Comparison of ENCODE assay signal across 1 cellular context in the genomic region with DNA sequence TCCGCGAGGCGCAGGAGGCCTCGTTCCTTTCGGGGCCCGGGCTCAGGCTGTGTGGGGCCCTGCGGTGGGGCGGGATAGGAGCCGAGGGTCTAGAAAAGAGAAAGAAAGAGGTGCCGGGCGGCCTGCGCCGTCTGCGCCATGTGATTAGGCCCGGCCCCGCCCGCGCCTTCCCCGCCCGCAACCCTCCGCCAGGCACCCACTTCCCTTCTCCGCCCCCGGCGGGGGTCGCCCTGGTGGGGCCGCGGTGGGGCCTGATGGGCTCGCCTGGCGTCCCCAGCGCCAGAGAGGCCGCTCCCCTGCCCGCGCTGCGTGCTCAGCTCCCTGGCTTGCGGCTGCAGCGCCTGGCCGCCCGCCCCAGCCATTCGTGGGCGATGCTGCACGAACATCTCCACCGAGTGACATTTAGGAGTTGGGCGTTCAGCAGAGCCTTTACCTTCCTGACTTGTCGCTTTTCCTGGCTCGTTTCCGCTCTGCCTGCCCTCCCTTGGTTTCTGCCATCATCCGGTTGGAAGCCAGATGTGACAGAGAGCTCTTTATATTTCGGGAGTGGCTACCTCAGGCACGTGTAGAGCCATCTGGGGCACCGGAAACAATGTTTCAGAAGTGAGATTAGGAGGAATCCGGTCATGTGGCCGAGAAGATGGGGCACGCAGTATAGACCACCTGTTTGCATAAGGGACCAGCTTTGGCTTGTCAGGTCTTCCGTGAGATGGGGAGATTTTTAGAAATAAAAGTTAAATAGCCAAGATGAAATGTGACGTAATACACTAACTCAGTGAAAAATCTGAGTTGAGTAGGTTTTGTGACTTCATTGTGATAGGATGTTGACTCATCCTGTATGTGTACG.
A peak's percentile ranks its signal among the peaks of the same experiment; 100 is the strongest.
TF ChIP-seq lines count a peak whose summit lies in the region.

No MANE protein-coding gene starts in this region.

TF ChIP-seq in WTC11, 78 proteins besides CTCF, POLR2A, EP300 and RAD21 (continued from another document):
- TF ChIP-seq, protein P1, sequence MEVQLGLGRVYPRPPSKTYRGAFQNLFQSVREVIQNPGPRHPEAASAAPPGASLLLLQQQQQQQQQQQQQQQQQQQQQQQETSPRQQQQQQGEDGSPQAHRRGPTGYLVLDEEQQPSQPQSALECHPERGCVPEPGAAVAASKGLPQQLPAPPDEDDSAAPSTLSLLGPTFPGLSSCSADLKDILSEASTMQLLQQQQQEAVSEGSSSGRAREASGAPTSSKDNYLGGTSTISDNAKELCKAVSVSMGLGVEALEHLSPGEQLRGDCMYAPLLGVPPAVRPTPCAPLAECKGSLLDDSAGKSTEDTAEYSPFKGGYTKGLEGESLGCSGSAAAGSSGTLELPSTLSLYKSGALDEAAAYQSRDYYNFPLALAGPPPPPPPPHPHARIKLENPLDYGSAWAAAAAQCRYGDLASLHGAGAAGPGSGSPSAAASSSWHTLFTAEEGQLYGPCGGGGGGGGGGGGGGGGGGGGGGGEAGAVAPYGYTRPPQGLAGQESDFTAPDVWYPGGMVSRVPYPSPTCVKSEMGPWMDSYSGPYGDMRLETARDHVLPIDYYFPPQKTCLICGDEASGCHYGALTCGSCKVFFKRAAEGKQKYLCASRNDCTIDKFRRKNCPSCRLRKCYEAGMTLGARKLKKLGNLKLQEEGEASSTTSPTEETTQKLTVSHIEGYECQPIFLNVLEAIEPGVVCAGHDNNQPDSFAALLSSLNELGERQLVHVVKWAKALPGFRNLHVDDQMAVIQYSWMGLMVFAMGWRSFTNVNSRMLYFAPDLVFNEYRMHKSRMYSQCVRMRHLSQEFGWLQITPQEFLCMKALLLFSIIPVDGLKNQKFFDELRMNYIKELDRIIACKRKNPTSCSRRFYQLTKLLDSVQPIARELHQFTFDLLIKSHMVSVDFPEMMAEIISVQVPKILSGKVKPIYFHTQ (CRISPR knock-in tag; IDR thresholded peaks at IDR 0.05), result no peak
- TF ChIP-seq ETV6 (CRISPR knock-in tag; IDR thresholded peaks at IDR 0.05), result peak; percentile 81
TF ChIP-seq in WTC11: peak in this region for 10.
